1 cellular context compared by ENCODE assay signal in genomic region chr7:84022686-84023308, GRCh38.
TF ChIP-seq lines count a peak whose summit lies in the region.

No MANE protein-coding gene starts in this region.

TF ChIP-seq in neural cell, 6 proteins besides CTCF, POLR2A, EP300 and RAD21:
- TF ChIP-seq REST (IDR thresholded peaks at IDR 0.05; ENCODE audit: borderline replicate concordance) (no peak), POLR2AphosphoS5 (IDR thresholded peaks at IDR 0.05) (no peak), SMC3 (conservative IDR thresholded peaks at IDR 0.05; ENCODE audit: poor library complexity) (no peak), EZH2 (IDR thresholded peaks at IDR 0.05; ENCODE audit: borderline replicate concordance, insufficient read depth, low read length, poor library complexity, severe bottlenecking) (no peak), TAF1 (IDR thresholded peaks at IDR 0.05; ENCODE audit: low read depth) (no peak), MXI1 (conservative IDR thresholded peaks at IDR 0.05; ENCODE audit: poor library complexity, severe bottlenecking) (no peak)
